Comparison of ENCODE assay signal across 8 cellular contexts in the genomic region with DNA sequence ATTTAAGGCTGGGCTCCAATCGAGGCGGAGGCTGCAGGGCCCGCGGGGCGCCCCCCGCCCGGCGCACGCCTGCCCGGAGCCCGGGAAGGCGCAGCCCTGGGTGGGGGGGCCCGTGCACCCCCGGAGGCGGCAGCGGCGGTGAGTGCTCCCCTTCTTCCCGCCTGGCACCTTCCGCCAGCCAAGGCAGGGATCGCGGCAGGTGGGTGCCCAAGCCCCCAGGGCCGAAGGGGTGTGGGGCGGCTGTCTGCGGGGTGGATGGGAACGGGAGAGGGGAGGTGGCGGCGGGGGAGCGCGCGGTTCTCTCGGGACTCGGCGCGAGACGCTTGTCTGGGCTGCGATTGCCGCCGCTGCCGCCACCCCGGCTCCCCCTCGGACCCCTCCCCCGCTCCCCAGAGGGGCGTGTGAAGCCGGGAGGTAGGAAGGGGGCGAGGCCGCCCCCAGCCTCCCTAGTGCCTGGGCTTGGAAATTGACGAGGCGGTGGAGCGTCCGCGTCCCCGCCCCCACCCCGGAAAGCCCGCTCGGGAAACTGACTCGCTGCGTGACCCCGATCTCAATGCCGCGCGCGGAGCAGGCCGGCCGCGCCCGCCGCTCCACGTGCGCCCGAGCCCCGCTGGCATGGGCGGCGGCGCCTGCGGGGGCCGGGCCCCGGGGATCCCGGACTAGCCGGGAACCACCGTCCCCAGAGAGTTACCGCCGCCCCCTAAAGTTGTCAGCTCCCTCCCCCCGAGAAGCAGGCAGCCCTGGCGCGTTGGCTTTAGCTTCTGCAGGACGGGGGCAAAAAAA.
DNase-seq lines count a peak whose midpoint lies in the region; ATAC-seq and TF ChIP-seq lines count a peak whose summit lies in the region.

No MANE protein-coding gene starts in this region.

- no peaks in the 10 kb centered on the region for H3K79me1 ChIP-seq in H9 (ENCODE audit: insufficient read depth, low read depth, low read length, poor library complexity, severe bottlenecking)

- H3K9me3 ChIP-seq in H9 (ENCODE audit: control insufficient read depth, low read depth, low read length) (no peaks in the 10 kb centered on the region), suprapubic skin (no peaks in the 10 kb centered on the region)

- H3K23me2 ChIP-seq in H9 (ENCODE audit: insufficient read length, low read depth, low read length, poor library complexity, severe bottlenecking): peaks cover 17% of the 10 kb centered on the region

- peak overlapping the region; percentile 83 to 97 for H3K4me3 Mint-ChIP-seq in H9
- H3K4me3 Mint-ChIP-seq in MCF 10A (ENCODE audit: unreplicated experiment): peak overlapping the region; percentile 81

- CTCF ChIA-PET in MCF 10A (lab: Yijun Ruan, JAX): interaction anchor here (0.6 to 1.2 kb wide), 5 partner anchors 15 to 437 kb away, joined by 3 to 5 read pairs (median 4); no protein-coding TSS in a partner anchor

- H3K4me1 Mint-ChIP-seq in H9 (peaks cover 45 to 49% of the 10 kb centered on the region in 2 experiments), MCF 10A (ENCODE audit: insufficient read depth, unreplicated experiment) (peaks cover 41% of the 10 kb centered on the region)

- no peak overlapping the region for H2AFZ ChIP-seq in H9 (ENCODE audit: low read length)

- WGBS in H9 (ENCODE audit: extremely low coverage, insufficient read length, low lambda C conversion rate): no CpG with 5 or more reads among the region's 86 CpGs
- 0% methylated on average over 14 of the region's 86 CpGs for WGBS in suprapubic skin

- H3K4me3 ChIP-seq in suprapubic skin: peak overlapping the region; percentile 99

- no peak overlapping the region for H3K4ac ChIP-seq in H9 (ENCODE audit: low read depth, low read length)

- H2AK5ac ChIP-seq in H9 (ENCODE audit: insufficient read length, low read length): no peak overlapping the region

- H3K23ac ChIP-seq in H9 (ENCODE audit: insufficient read length, low read depth, low read length): no peak overlapping the region

- H3K36me3 Mint-ChIP-seq in H9 (ENCODE audit: insufficient read depth in 1 of 3, low read depth in 3 of 3) (no peaks in the 10 kb centered on the region), MCF 10A (ENCODE audit: insufficient read depth, unreplicated experiment) (peaks cover 7% of the 10 kb centered on the region)

- H3K27ac Mint-ChIP-seq in H9 (no peak overlapping the region; a peak in 2 of 7 replicates), MCF 10A (ENCODE audit: low read depth, unreplicated experiment) (no peak overlapping the region)

- peaks cover 4% of the 10 kb centered on the region; the same call in 1 of the 2 replicates for H3K79me2 ChIP-seq in H9 (ENCODE audit: insufficient read depth, low read length)

- no peak overlapping the region for H3K56ac ChIP-seq in H9 (ENCODE audit: insufficient read length, low read depth, low read length)

- H4K20me1 ChIP-seq in H9 (ENCODE audit: control insufficient read depth, insufficient read depth, insufficient read length): no peaks in the 10 kb centered on the region

- POLR2A ChIA-PET in MCF 10A (lab: Yijun Ruan, JAX): interaction anchor here (0.7 to 2.5 kb wide), 5 partner anchors 75 to 259 kb away, joined by 3 to 37 read pairs (median 5); no protein-coding TSS in a partner anchor

- intact Hi-C loops in MCF 10A (cut with micrococcal nuclease): loop anchor here (5.0 kb wide), 1 partner anchor 95 kb away; no protein-coding TSS in a partner anchor

- H4K5ac ChIP-seq in H9 (ENCODE audit: insufficient read length, low read depth, low read length): no peak overlapping the region

- no peak overlapping the region for H2BK15ac ChIP-seq in H9 (ENCODE audit: low read depth, low read length)

- H2BK5ac ChIP-seq in H9 (ENCODE audit: insufficient read length, low read length): no peak overlapping the region

- peak; percentile 21 for ATAC-seq in left lobe of liver

- no peak overlapping the region for H3K18ac ChIP-seq in H9 (ENCODE audit: insufficient read length, low read depth, low read length)

- H3K27me3 Mint-ChIP-seq in H9 (ENCODE audit: low read depth) (peaks cover 38% of the 10 kb centered on the region), MCF 10A (ENCODE audit: insufficient read depth, unreplicated experiment) (no peaks in the 10 kb centered on the region)

- no peak overlapping the region for H3K9ac ChIP-seq in H9 (ENCODE audit: extremely low read depth, insufficient read length, low read length)

- no peaks in the 10 kb centered on the region for H3K36me3 ChIP-seq in suprapubic skin

- H3K4me2 ChIP-seq in H9 (ENCODE audit: insufficient read depth, insufficient read length, low read length): peak overlapping the region; percentile 80

- no peak overlapping the region for H3T11ph ChIP-seq in H9 (ENCODE audit: low read length)

- H3K27me3 ChIP-seq in H9 (ENCODE audit: insufficient read depth, low read length) (no peaks in the 10 kb centered on the region), suprapubic skin (no peaks in the 10 kb centered on the region)

- TF ChIP-seq POLR2A in suprapubic skin (IDR thresholded peaks at IDR 0.05): no peak

- peak overlapping the region; percentile 33; the same call in 1 of the 2 replicates for H3K14ac ChIP-seq in H9 (ENCODE audit: insufficient read depth, low read length)

- H3K27ac ChIP-seq in H9 (ENCODE audit: insufficient read length, low read depth, low read length) (no peak overlapping the region), suprapubic skin (peak overlapping the region; percentile 92)

- no peak overlapping the region for H4K8ac ChIP-seq in H9 (replicated peaks; ENCODE audit: insufficient read length, low read depth, low read length)

- no peak overlapping the region for H2BK12ac ChIP-seq in H9 (ENCODE audit: insufficient read length, low read depth, low read length)

- TF ChIP-seq EP300 in suprapubic skin (IDR thresholded peaks at IDR 0.05): no peak

- no peak overlapping the region for H2BK20ac ChIP-seq in H9 (ENCODE audit: low read depth, low read length, poor library complexity, severe bottlenecking)

- peaks cover 4% of the 10 kb centered on the region; the same call in 1 of the 2 replicates for H3K4me1 ChIP-seq in H9 (ENCODE audit: insufficient read depth, low read length)
- H3K4me1 ChIP-seq in suprapubic skin: peaks cover 59% of the 10 kb centered on the region

- no peak overlapping the region for H2BK120ac ChIP-seq in H9 (ENCODE audit: low read depth, low read length, poor library complexity, severe bottlenecking)

- DNase-seq in NCI-H1092 treated with DMSO at 0.1 percent for 48 hours (lab: John Stamatoyannopoulos, UW): peak; percentile 28
- no peak for DNase-seq in NCI-H1092 (lab: John Stamatoyannopoulos, UW)
- DNase-seq in H9: peak; percentile 49
- DNase-seq in NCI-H2171 (lab: John Stamatoyannopoulos, UW): peak; percentile 47
- DNase-seq in MCF 10A (ENCODE audit: unreplicated experiment): no peak
- peak; percentile 57 for DNase-seq in left lobe of liver (ENCODE audit: low spot score)
- DNase-seq in suprapubic skin (ENCODE audit: low spot score in 2 of 2): peak in 1 of 2 donors; percentile 71
- DNase-seq in NCI-H2029 treated with DMSO at 0.1 percent for 48 hours (lab: John Stamatoyannopoulos, UW): no peak

- no peak for TF ChIP-seq CTCF in H9 (conservative IDR thresholded peaks at IDR 0.05)
- no peak for TF ChIP-seq CTCF in MCF 10A (IDR thresholded peaks at IDR 0.05; ENCODE audit: unreplicated experiment)
- TF ChIP-seq CTCF in suprapubic skin (IDR thresholded peaks at IDR 0.05): no peak

- H3K9me3 Mint-ChIP-seq in H9 (no peaks in the 10 kb centered on the region; a peak in 1 of 5 replicates), MCF 10A (ENCODE audit: unreplicated experiment) (no peaks in the 10 kb centered on the region)

- no peak overlapping the region for H4K91ac ChIP-seq in H9 (ENCODE audit: insufficient read length, low read depth, low read length)

- BruUV-seq in MCF 10A (replicated peaks; lab: Mats Ljungman, UMichigan): no TSS peak

Comparison
In these comparisons a context has a peak if more than half of its experiments do, and no peak if none do; other contexts are left out.
1. DNase-seq: peak in NCI-H1092 treated with DMSO at 0.1 percent for 48 hours (single experiment), H9 (single experiment), NCI-H2171 (single experiment) and left lobe of liver (single experiment); none in NCI-H1092 (single experiment), MCF 10A (single experiment) and NCI-H2029 treated with DMSO at 0.1 percent for 48 hours (single experiment).